13 cellular contexts compared by ENCODE assay signal in genomic region chr3:100023150-100023549, GRCh38.
DNase-seq lines count a peak whose midpoint lies in the region; FAIRE-seq and TF ChIP-seq lines count a peak whose summit lies in the region.
"Had no signal": no experiment of that assay in that cellular context is flagged by ENCODE, and none has a peak within 500 bp of the region (broad histone marks: within the 10 kb centered on the region; RNA-seq: fewer than 3 reads in every experiment).

No MANE protein-coding gene starts in this region.

- peak overlapping the region; percentile 66 for H3K27ac ChIP-seq in epithelial cell of prostate
- H3K27ac ChIP-seq: neural progenitor cell had no signal

- no peak for TF ChIP-seq POLR2A in GM12892 (IDR thresholded peaks at IDR 0.05; ENCODE audit: low read depth, low read length)

- DNase-seq in NCI-H345 (lab: John Stamatoyannopoulos, UW) = peak; percentile 41
- no peak for DNase-seq in NCI-H345 treated with DMSO at 0.1 percent for 48 hours (lab: John Stamatoyannopoulos, UW; ENCODE audit: unreplicated experiment)
- peak; percentile 70 to 76 for DNase-seq in NCI-H526 (lab: John Stamatoyannopoulos, UW)
- DNase-seq in epithelial cell of prostate (ENCODE audit: low read depth, low spot score) = no peak
- peak; percentile 71 for DNase-seq in stromal cell of bone marrow (ENCODE audit: low read depth)
- no peak for DNase-seq in GM12892 (ENCODE audit: insufficient read length)
- DNase-seq in ecto neural progenitor cell (ENCODE audit: low spot score) = no peak
- no peak for DNase-seq in GDM1 (lab: John Stamatoyannopoulos, UW)
- DNase-seq: activated CD4-positive, alpha-beta memory T cell treated with anti-CD3 and anti-CD28 coated beads, Interleukin-2, amount 10 ng/mL, durations not matched to agents 7 days and 5 days; activated naive CD4-positive, alpha-beta T cell treated with anti-CD3 and anti-CD28 coated beads, Interleukin-2, amount 50 U/mL, for 16 hours; left ventricle myocardium superior had no signal

- FAIRE-seq in GM12892 (lab: Jason Lieb, UNC) = no peak
- FAIRE-seq: G401.6 had no signal

Comparison
In these comparisons a context has a peak if more than half of its experiments do, and no peak if none do; other contexts are left out.
1. DNase-seq: peak in NCI-H345 (single experiment), NCI-H526 (2 of 2) and stromal cell of bone marrow (single experiment); none in NCI-H345 treated with DMSO at 0.1 percent for 48 hours (single experiment), epithelial cell of prostate (single experiment), GM12892 (single experiment), ecto neural progenitor cell (single experiment) and GDM1 (single experiment).